In genomic region chr6:28977351-28978136, GRCh38 we compare ENCODE assay signal across 8 cellular contexts. TPM values are rescaled to one million over a fixed set of nuclear protein-coding genes. Genes with fewer than 3 reads are reported as not detected.
DNase-seq lines count a peak whose midpoint lies in the region; ATAC-seq, FAIRE-seq and TF ChIP-seq lines count a peak whose summit lies in the region.

No MANE protein-coding gene starts in this region.

- TF ChIP-seq POLR2A in right lobe of liver (IDR thresholded peaks at IDR 0.05) (no peak), HepG2 (IDR thresholded peaks at IDR 0.05; ENCODE audit: insufficient read depth in 1 of 2, low read depth in 2 of 2, low read length in 2 of 2) (no peak), suprapubic skin (IDR thresholded peaks at IDR 0.05) (no peak)

- WGBS in right lobe of liver (ENCODE audit: insufficient coverage, low coverage, low lambda C conversion rate, missing lambda C conversion rate): 41% methylated on average over 7 of the region's 52 CpGs
- 97% methylated on average over 52 of the region's 52 CpGs for WGBS in HepG2 (ENCODE audit: low lambda C conversion rate)
- no CpG with 5 or more reads among the region's 52 CpGs for WGBS in iPS DF 6.9 (ENCODE audit: insufficient coverage, insufficient read length)
- WGBS in suprapubic skin: 36% methylated on average over 34 of the region's 52 CpGs

- no TSS peak for BruUV-seq in HepG2 (replicated peaks; lab: Mats Ljungman, UMichigan)

- DNase-seq in right lobe of liver (peak in 1 of 3 donors; percentile 34), HepG2 (ENCODE audit: low spot score) (no peak), iPS DF 6.9 (ENCODE audit: low read depth, low spot score) (no peak), suprapubic skin (ENCODE audit: low spot score in 2 of 2) (no peak), HCEC 1CT (no peak), Karpas-422 (no peak)

- H3K36me3 ChIP-seq in right lobe of liver: no peaks in the 10 kb centered on the region
- no peaks in the 10 kb centered on the region for H3K36me3 ChIP-seq in HepG2 (replicated peaks in 1 of 2; ENCODE audit: control insufficient read depth in 1 of 2, insufficient read depth in 2 of 2, low read length in 2 of 2)
- H3K36me3 ChIP-seq in iPS DF 6.9 (ENCODE audit: control insufficient read depth, insufficient read depth, low read length): no peaks in the 10 kb centered on the region
- H3K36me3 ChIP-seq in suprapubic skin: no peaks in the 10 kb centered on the region
- H3K36me3 ChIP-seq in Karpas-422 (ENCODE audit: insufficient read depth, low read length): no peaks in the 10 kb centered on the region

- TF ChIP-seq EP300 in HepG2 (IDR thresholded peaks at IDR 0.05; ENCODE audit: low read depth in 2 of 2, low read length in 2 of 2): no peak
- no peak for TF ChIP-seq EP300 in HepG2 (CRISPR knock-in tag; IDR thresholded peaks at IDR 0.05; ENCODE audit: borderline replicate concordance)
- TF ChIP-seq EP300 in suprapubic skin (IDR thresholded peaks at IDR 0.05): no peak

- H3K9ac ChIP-seq in HepG2 (ENCODE audit: insufficient read depth, low read depth, low read length): no peak overlapping the region
- no peak overlapping the region for H3K9ac ChIP-seq in Karpas-422 (ENCODE audit: low read length)

- H3K4me1 ChIP-seq in right lobe of liver: peaks cover 0 to 7% (median 0%) of the 10 kb centered on the region in 4 donors
- H3K4me1 ChIP-seq in HepG2 (ENCODE audit: insufficient read depth, low read length): peaks cover 50% of the 10 kb centered on the region
- H3K4me1 ChIP-seq in iPS DF 6.9 (ENCODE audit: control insufficient read depth, insufficient read depth, low read length): 0 out of 2 replicates have a peak, but pooled peaks cover 2% of the 10 kb centered on the region
- H3K4me1 ChIP-seq in suprapubic skin: peaks cover 16% of the 10 kb centered on the region
- peaks cover 18% of the 10 kb centered on the region for H3K4me1 ChIP-seq in Karpas-422 (ENCODE audit: low read length)

- TF ChIP-seq CTCF in right lobe of liver (IDR thresholded peaks at IDR 0.05) (no peak), HepG2 (CRISPR knock-in tag; IDR thresholded peaks at IDR 0.05) (no peak), suprapubic skin (IDR thresholded peaks at IDR 0.05) (no peak)

- POLR2A ChIA-PET in HepG2 (lab: Yijun Ruan, JAX): interaction anchor here (0.9 kb wide), 1 partner anchor 54 kb away, joined by 3 read pairs; no protein-coding TSS in a partner anchor

- H3K4me2 ChIP-seq in HepG2 (ENCODE audit: low read depth, low read length) (no peak overlapping the region), Karpas-422 (ENCODE audit: low read depth, low read length, poor library complexity, severe bottlenecking) (no peak overlapping the region)

- H4K20me1 ChIP-seq in HepG2 (ENCODE audit: insufficient read depth, low read length) (no peaks in the 10 kb centered on the region), Karpas-422 (ENCODE audit: insufficient read depth, low read depth, low read length) (no peaks in the 10 kb centered on the region)

- H3K36me3 Mint-ChIP-seq in activated naive CD4-positive, alpha-beta T cell treated with anti-CD3 and anti-CD28 coated beads, Interleukin-2, amount 50 U/mL, for 24 hours: peaks cover 8% of the 10 kb centered on the region

- in situ Hi-C loops in HepG2 (cut with HindIII; ENCODE audit: extremely low pct_ligation_motif_present, low pct_unique_long_range_greater_than_20kb): no loop called here

- H3K27me3 Mint-ChIP-seq in activated naive CD4-positive, alpha-beta T cell treated with anti-CD3 and anti-CD28 coated beads, Interleukin-2, amount 50 U/mL, for 24 hours: peaks cover 26% of the 10 kb centered on the region

- H3K27me3 ChIP-seq in right lobe of liver (no peaks in the 10 kb centered on the region), HepG2 (ENCODE audit: control insufficient read depth in 1 of 2, insufficient read depth in 2 of 2, low read length in 2 of 2) (no peaks in the 10 kb centered on the region; a peak in 1 of 5 replicates), iPS DF 6.9 (ENCODE audit: control insufficient read depth, insufficient read depth, low read length) (no peaks in the 10 kb centered on the region), suprapubic skin (peaks cover 4% of the 10 kb centered on the region), Karpas-422 (ENCODE audit: low read length) (no peaks in the 10 kb centered on the region)

- H3K9me3 Mint-ChIP-seq in activated naive CD4-positive, alpha-beta T cell treated with anti-CD3 and anti-CD28 coated beads, Interleukin-2, amount 50 U/mL, for 24 hours: no peaks in the 10 kb centered on the region

- no peak overlapping the region for H2AFZ ChIP-seq in HepG2 (ENCODE audit: low read length)
- H2AFZ ChIP-seq in Karpas-422 (ENCODE audit: low read length): no peak overlapping the region

- peaks cover 47% of the 10 kb centered on the region for H3K4me1 Mint-ChIP-seq in activated naive CD4-positive, alpha-beta T cell treated with anti-CD3 and anti-CD28 coated beads, Interleukin-2, amount 50 U/mL, for 24 hours

- no peaks in the 10 kb centered on the region for H3K9me3 ChIP-seq in right lobe of liver
- no peaks in the 10 kb centered on the region for H3K9me3 ChIP-seq in HepG2 (ENCODE audit: low read length)
- no peaks in the 10 kb centered on the region for H3K9me3 ChIP-seq in iPS DF 6.9 (ENCODE audit: control insufficient read depth, insufficient read depth, low read length)
- H3K9me3 ChIP-seq in suprapubic skin: no peaks in the 10 kb centered on the region
- H3K9me3 ChIP-seq in Karpas-422 (ENCODE audit: low read length): no peaks in the 10 kb centered on the region

- CTCF ChIA-PET in HepG2 (lab: Yijun Ruan, JAX; ENCODE audit: low intra/inter-chr PET ratio, low total read pairs): no interaction called here

- no peaks in the 10 kb centered on the region for H3K79me2 ChIP-seq in HepG2 (ENCODE audit: insufficient read depth, low read length)
- H3K79me2 ChIP-seq in Karpas-422 (ENCODE audit: low read length): no peaks in the 10 kb centered on the region

- intact Hi-C loops in right lobe of liver (cut with DNase I): no loop called here
- intact Hi-C loops in HepG2 (cut with micrococcal nuclease; ENCODE audit: unreplicated experiment): no loop called here

- peak in 1 of 4 donors; percentile 18 for ATAC-seq in right lobe of liver
- ATAC-seq in HepG2: no peak
- ATAC-seq in GM18873 (IDR thresholded peaks at IDR 0.05; ENCODE audit: low FRiP score, unreplicated experiment): no peak

- peak overlapping the region; percentile 78 for H3K4me3 Mint-ChIP-seq in activated naive CD4-positive, alpha-beta T cell treated with anti-CD3 and anti-CD28 coated beads, Interleukin-2, amount 50 U/mL, for 24 hours

- H3K9me2 ChIP-seq in Karpas-422 (replicated peaks; ENCODE audit: insufficient read depth, low read length): no peaks in the 10 kb centered on the region

- H3K4me3 ChIP-seq in right lobe of liver: peak overlapping the region in 1 of 3 donors; percentile 23
- no peak overlapping the region for H3K4me3 ChIP-seq in HepG2 (replicated peaks in 1 of 3; ENCODE audit: insufficient read depth in 1 of 3, low read depth in 2 of 3, low read length in 3 of 3)
- peak overlapping the region; percentile 58; the same call in 1 of the 2 replicates for H3K4me3 ChIP-seq in iPS DF 6.9 (ENCODE audit: low read length)
- H3K4me3 ChIP-seq in suprapubic skin: peak overlapping the region; percentile 47
- H3K4me3 ChIP-seq in Karpas-422 (ENCODE audit: low read length): no peak overlapping the region

- H3K27ac ChIP-seq in right lobe of liver (peak overlapping the region in 2 of 3 donors; percentile 8 to 35), HepG2 (ENCODE audit: extremely low read length, insufficient read depth, low read length) (no peak overlapping the region), iPS DF 6.9 (ENCODE audit: low read length) (no peak overlapping the region), suprapubic skin (peak overlapping the region; percentile 7), Karpas-422 (ENCODE audit: low read length) (no peak overlapping the region)

- H3K27ac Mint-ChIP-seq in activated naive CD4-positive, alpha-beta T cell treated with anti-CD3 and anti-CD28 coated beads, Interleukin-2, amount 50 U/mL, for 24 hours: no peak overlapping the region

- no peak for FAIRE-seq in HepG2 (lab: Jason Lieb, UNC)

- no peak for TF ChIP-seq RAD21 in HepG2 (CRISPR knock-in tag; IDR thresholded peaks at IDR 0.05)

RNA-seq across cellular contexts. Expression of gene ZNF311, which starts 27.6 kb away (rescaled TPM):
- total RNA-seq in right lobe of liver: under 1 TPM; 0.18 to 0.62 (median 0.41) TPM
- not detected in 2 replicates for total RNA-seq in HepG2 (2016; rRNA removed; fragmentation: Illumina TruSeq; extraction: Trizol)
- total RNA-seq in HepG2 (2016; cell fraction: cytosol; rRNA removed; fragmentation: Illumina TruSeq; extraction: Trizol; ENCODE audit: low read depth): not detected in 2 replicates
- not detected in 2 replicates for total RNA-seq in HepG2 (2016; cell fraction: insoluble cytoplasmic fraction; rRNA removed; fragmentation: Illumina TruSeq; extraction: Trizol)
- total RNA-seq in HepG2 (2016; cell fraction: membrane; rRNA removed; fragmentation: Illumina TruSeq; extraction: Trizol): not detected in 2 replicates
- total RNA-seq in HepG2 (2016; cell fraction: nucleus; rRNA removed; fragmentation: Illumina TruSeq; extraction: Trizol): not detected in 2 replicates
- polyA plus RNA-seq in HepG2 (2011; rRNA removed): not detected in 2 replicates
- not detected in 2 replicates for polyA plus RNA-seq in HepG2 (2011; cell fraction: cytosol; rRNA removed)
- polyA plus RNA-seq in HepG2 (2011; cell fraction: nucleus; rRNA removed): not detected in 2 replicates
- polyA plus RNA-seq in HepG2 (2012): not detected in 2 replicates
- not detected in 2 replicates for polyA plus RNA-seq in HepG2 (2016; cell fraction: cytosol; fragmentation: Illumina TruSeq; extraction: Trizol; ENCODE audit: low read depth)
- polyA plus RNA-seq in HepG2 (2016; cell fraction: insoluble cytoplasmic fraction; fragmentation: Illumina TruSeq; extraction: Trizol; ENCODE audit: low read depth): not detected in 2 replicates
- polyA plus RNA-seq in HepG2 (2016; cell fraction: membrane; fragmentation: Illumina TruSeq; extraction: Trizol; ENCODE audit: low read depth): not detected in 2 replicates
- not detected in 2 replicates for polyA plus RNA-seq in HepG2 (2016; cell fraction: nucleus; fragmentation: Illumina TruSeq; extraction: Trizol; ENCODE audit: insufficient read depth, low read depth)
- polyA minus RNA-seq in HepG2 (2011; rRNA and poly(A)+ RNA removed; ENCODE audit: low replicate concordance): 1.1 TPM in 1 of 2 replicates, not detected in the other
- not detected in 2 replicates for polyA minus RNA-seq in HepG2 (2011; cell fraction: cytosol; rRNA and poly(A)+ RNA removed)
- polyA minus RNA-seq in HepG2 (2011; cell fraction: nucleus; rRNA and poly(A)+ RNA removed): not detected in 2 replicates
- total RNA-seq in suprapubic skin: 1 to 10 TPM in 1 of 4 donors, under 1 TPM in 3; 0.15 to 1.9 (median 0.57) TPM
- total RNA-seq in Karpas-422 (2014; rRNA removed; shearing (Covaris generic); ENCODE audit: low replicate concordance): not detected in 2 replicates

RNA-seq across cellular contexts. Expression of gene TRIM27, which starts 53.8 kb away (rescaled TPM):
- total RNA-seq in right lobe of liver (10 to 100 TPM; 31.5 to 54.8 (median 36.7) TPM), HepG2 (2016; rRNA removed; fragmentation: Illumina TruSeq; extraction: Trizol) (79.0 and 88.6 TPM in 2 replicates), suprapubic skin (10 to 100 TPM; 30.0 to 48.0 (median 40.2) TPM)
- total RNA-seq in HepG2 (2016; cell fraction: cytosol; rRNA removed; fragmentation: Illumina TruSeq; extraction: Trizol; ENCODE audit: low read depth): 14.2 and 14.7 TPM in 2 replicates
- total RNA-seq in HepG2 (2016; cell fraction: insoluble cytoplasmic fraction; rRNA removed; fragmentation: Illumina TruSeq; extraction: Trizol): 82.1 and 84.2 TPM in 2 replicates
- 35.6 and 36.2 TPM in 2 replicates for total RNA-seq in HepG2 (2016; cell fraction: membrane; rRNA removed; fragmentation: Illumina TruSeq; extraction: Trizol)
- 86.3 and 102 TPM in 2 replicates for total RNA-seq in HepG2 (2016; cell fraction: nucleus; rRNA removed; fragmentation: Illumina TruSeq; extraction: Trizol)
- 108 and 112 TPM in 2 replicates for polyA plus RNA-seq in HepG2 (2011; rRNA removed)
- 79.8 and 88.4 TPM in 2 replicates for polyA plus RNA-seq in HepG2 (2011; cell fraction: cytosol; rRNA removed)
- polyA plus RNA-seq in HepG2 (2011; cell fraction: nucleus; rRNA removed): 158 and 172 TPM in 2 replicates
- polyA plus RNA-seq in HepG2 (2012): 57.6 and 68.7 TPM in 2 replicates
- 6.2 and 6.6 TPM in 2 replicates for polyA plus RNA-seq in HepG2 (2016; cell fraction: cytosol; fragmentation: Illumina TruSeq; extraction: Trizol; ENCODE audit: low read depth)
- polyA plus RNA-seq in HepG2 (2016; cell fraction: insoluble cytoplasmic fraction; fragmentation: Illumina TruSeq; extraction: Trizol; ENCODE audit: low read depth): 74.5 and 78.1 TPM in 2 replicates
- polyA plus RNA-seq in HepG2 (2016; cell fraction: membrane; fragmentation: Illumina TruSeq; extraction: Trizol; ENCODE audit: low read depth): 14.8 and 17.7 TPM in 2 replicates
- 88.3 and 97.6 TPM in 2 replicates for polyA plus RNA-seq in HepG2 (2016; cell fraction: nucleus; fragmentation: Illumina TruSeq; extraction: Trizol; ENCODE audit: insufficient read depth, low read depth)
- polyA minus RNA-seq in HepG2 (2011; rRNA and poly(A)+ RNA removed; ENCODE audit: low replicate concordance): 155 and 156 TPM in 2 replicates
- 47.8 and 51.6 TPM in 2 replicates for polyA minus RNA-seq in HepG2 (2011; cell fraction: cytosol; rRNA and poly(A)+ RNA removed)
- polyA minus RNA-seq in HepG2 (2011; cell fraction: nucleus; rRNA and poly(A)+ RNA removed): 183 and 209 TPM in 2 replicates
- 84.3 and 87.8 TPM in 2 replicates for total RNA-seq in Karpas-422 (2014; rRNA removed; shearing (Covaris generic); ENCODE audit: low replicate concordance)

Comparison
In these comparisons a context has a peak if more than half of its experiments do, and no peak if none do; other contexts are left out.
1. H3K27ac ChIP-seq: peak in right lobe of liver (2 of 3) and suprapubic skin (single experiment); none in HepG2 (single experiment), iPS DF 6.9 (single experiment) and Karpas-422 (single experiment).
2. H3K4me3 ChIP-seq: peak in iPS DF 6.9 (single experiment) and suprapubic skin (single experiment); none in HepG2 (0 of 3) and Karpas-422 (single experiment).